1 cellular context compared by ENCODE assay signal in genomic region chr16:66609139-66609510, GRCh38.
TF ChIP-seq lines count a peak whose summit lies in the region.

No MANE protein-coding gene starts in this region.

TF ChIP-seq in H1, 55 proteins besides CTCF, POLR2A, EP300 and RAD21:
- no peak for TF ChIP-seq HDAC2 (IDR thresholded peaks at IDR 0.05; ENCODE audit: borderline replicate concordance in 1 of 2, low read depth in 2 of 2, low read length in 2 of 2)
- TF ChIP-seq E2F6 (IDR thresholded peaks at IDR 0.05): no peak
- no peak for TF ChIP-seq CTBP2 (IDR thresholded peaks at IDR 0.05; ENCODE audit: borderline replicate concordance, insufficient read depth, insufficient read length, low read length)
- no peak for TF ChIP-seq PHF8 (conservative IDR thresholded peaks at IDR 0.05; ENCODE audit: low read depth, low read length)
- no peak for TF ChIP-seq SP4 (IDR thresholded peaks at IDR 0.05; ENCODE audit: low read length)
- no peak for TF ChIP-seq SP2 (IDR thresholded peaks at IDR 0.05; ENCODE audit: low read length)
- TF ChIP-seq CHD1 (IDR thresholded peaks at IDR 0.05; ENCODE audit: low read depth, low read length): no peak
- TF ChIP-seq SIRT6 (IDR thresholded peaks at IDR 0.05; ENCODE audit: low read length): no peak
- no peak for TF ChIP-seq CHD2 (IDR thresholded peaks at IDR 0.05; ENCODE audit: low read length)
- no peak for TF ChIP-seq SIX5 (IDR thresholded peaks at IDR 0.05; ENCODE audit: low read depth, low read length)
- no peak for TF ChIP-seq CHD7 (IDR thresholded peaks at IDR 0.05; ENCODE audit: insufficient replicate concordance, low read length)
